ENCODE assay signal across 18 cellular contexts in the genomic region with DNA sequence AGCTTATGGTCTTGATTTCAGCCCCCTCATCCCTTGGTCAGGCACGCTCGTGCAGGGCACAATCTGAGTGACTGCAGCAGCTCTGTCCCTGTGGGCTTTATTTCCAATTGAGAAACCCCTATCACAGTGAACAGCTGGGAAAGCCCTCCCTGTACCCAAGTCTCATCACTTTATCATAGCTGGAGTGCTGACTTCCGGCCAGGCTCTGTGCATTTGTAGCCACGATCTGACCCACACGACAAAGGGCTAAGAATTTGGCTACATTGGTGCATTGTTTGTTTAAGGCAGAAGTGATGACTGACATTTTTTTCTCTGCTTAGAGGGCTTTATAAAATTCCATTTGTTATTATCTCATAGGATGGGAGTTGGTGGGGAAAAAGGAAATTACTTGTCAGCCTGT.
"Had no signal": no experiment of that assay in that cellular context is flagged by ENCODE, and none has a peak within 500 bp of the region (broad histone marks: within the 10 kb centered on the region; RNA-seq: fewer than 3 reads in every experiment).

No MANE protein-coding gene starts in this region.

- H3K27ac Mint-ChIP-seq: activated CD8-positive, alpha-beta T cell treated with anti-CD3 and anti-CD28 coated beads for 36 hours; activated naive CD4-positive, alpha-beta T cell treated with anti-CD3 and anti-CD28 coated beads, Interleukin-2, amount 50 U/mL, for 24 hours; stimulated activated memory B cell treated with anti-CD40 and anti-IgM and Interleukin-4, amounts not matched to agents 10 μg/mL and 1 μg/mL and 100 μg/mL, for 72 hours; WTC11 had no signal

- H3K9me3 ChIP-seq: adrenal gland, ovary, thyroid gland had no signal

- DNase-seq: activated CD4-positive, alpha-beta T cell treated with anti-CD3 and anti-CD28 coated beads for 4 hours; activated CD8-positive, alpha-beta T cell treated with anti-CD3 and anti-CD28 coated beads for 36 hours; activated effector memory CD4-positive, alpha-beta T cell treated with Interleukin-2 at 50 U/mL for 16 hours; activated T-cell treated with anti-CD3 and anti-CD28 coated beads, Interleukin-2, amount 50 U/mL, for 4 hours; adrenal gland; islet precursor cell; mesendoderm; ovary; stimulated activated CD4-positive, alpha-beta T cell treated with anti-CD3 and anti-CD28 coated beads, Interleukin-2, amount 100 ng/mL, for 48 hours; T-helper 1 cell; T1000 had no signal

- H3K27me3 Mint-ChIP-seq: activated CD8-positive, alpha-beta T cell treated with anti-CD3 and anti-CD28 coated beads for 36 hours had no signal

- H3K27me3 ChIP-seq: adrenal gland, cardiac muscle cell, ovary, thyroid gland had no signal

- H3K36me3 Mint-ChIP-seq: activated naive CD4-positive, alpha-beta T cell treated with anti-CD3 and anti-CD28 coated beads, Interleukin-2, amount 50 U/mL, for 24 hours; stimulated activated memory B cell treated with anti-CD40 and anti-IgM and Interleukin-4, amounts not matched to agents 10 μg/mL and 1 μg/mL and 100 μg/mL, for 72 hours; WTC11 had no signal

- H3K36me3 ChIP-seq: adrenal gland, cardiac muscle cell, ovary, thyroid gland had no signal

- H3K9me3 Mint-ChIP-seq: activated CD8-positive, alpha-beta T cell treated with anti-CD3 and anti-CD28 coated beads for 36 hours; activated naive CD4-positive, alpha-beta T cell treated with anti-CD3 and anti-CD28 coated beads, Interleukin-2, amount 50 U/mL, for 24 hours; neural crest cell; stimulated activated memory B cell treated with anti-CD40 and anti-IgM and Interleukin-4, amounts not matched to agents 10 μg/mL and 1 μg/mL and 100 μg/mL, for 72 hours; WTC11 had no signal

- H2AFZ ChIP-seq: hepatocyte had no signal

- H3K4me3 Mint-ChIP-seq: activated CD8-positive, alpha-beta T cell treated with anti-CD3 and anti-CD28 coated beads for 36 hours; activated naive CD4-positive, alpha-beta T cell treated with anti-CD3 and anti-CD28 coated beads, Interleukin-2, amount 50 U/mL, for 24 hours; activated T-cell treated with anti-CD3 and anti-CD28 coated beads, Interleukin-2, amount 50 U/mL, for 4 hours; neural crest cell; stimulated activated memory B cell treated with anti-CD40 and anti-IgM and Interleukin-4, amounts not matched to agents 10 μg/mL and 1 μg/mL and 100 μg/mL, for 72 hours; WTC11 had no signal

- H3K4me3 ChIP-seq: adrenal gland, cardiac muscle cell, hepatocyte, ovary, thyroid gland had no signal

- H3K27ac ChIP-seq: adrenal gland, cardiac muscle cell, hepatocyte, ovary, thyroid gland had no signal

- ATAC-seq: activated CD8-positive, alpha-beta T cell treated with anti-CD3 and anti-CD28 coated beads for 36 hours; activated T-cell treated with anti-CD3 and anti-CD28 coated beads, Interleukin-2, amount 50 U/mL, for 4 hours; stimulated activated memory B cell treated with anti-CD40 and anti-IgM and Interleukin-4, amounts not matched to agents 10 μg/mL and 1 μg/mL and 100 μg/mL, for 72 hours; WTC11 had no signal

- H3K4me1 ChIP-seq: adrenal gland, thyroid gland had no signal

- H3K79me2 ChIP-seq: hepatocyte had no signal

- H3K4me2 ChIP-seq: hepatocyte had no signal

- H3K4me1 Mint-ChIP-seq: activated naive CD4-positive, alpha-beta T cell treated with anti-CD3 and anti-CD28 coated beads, Interleukin-2, amount 50 U/mL, for 24 hours; stimulated activated memory B cell treated with anti-CD40 and anti-IgM and Interleukin-4, amounts not matched to agents 10 μg/mL and 1 μg/mL and 100 μg/mL, for 72 hours had no signal
